ENCODE assay signal across 18 cellular contexts in genomic region chr2:174972924-174973323, GRCh38. TPM values are rescaled to one million over a fixed set of nuclear protein-coding genes. Genes with fewer than 3 reads are reported as not detected.
DNase-seq lines count a peak whose midpoint lies in the region; ATAC-seq and TF ChIP-seq lines count a peak whose summit lies in the region.
"Had no signal": no experiment of that assay in that cellular context is flagged by ENCODE, and none has a peak within 500 bp of the region (broad histone marks: within the 10 kb centered on the region; RNA-seq: fewer than 3 reads in every experiment).

No MANE protein-coding gene starts in this region.

- no peak overlapping the region for H3K27ac ChIP-seq in HEK293 (ENCODE audit: extremely low read depth, low read depth, low read length)
- H3K27ac ChIP-seq in foreskin keratinocyte, result no peak overlapping the region
- no peak overlapping the region for H3K27ac ChIP-seq in gastrocnemius medialis

- H3K9me3 ChIP-seq in HEK293 (ENCODE audit: control insufficient read depth, insufficient read depth, low read depth, low read length) (no peaks in the 10 kb centered on the region), gastrocnemius medialis (no peaks in the 10 kb centered on the region)
- H3K9me3 ChIP-seq: mucosa of descending colon, transverse colon had no signal

- intact Hi-C loops in gastrocnemius medialis (cut with DNase I; ENCODE audit: low total_unique reads), result no loop called here
- intact Hi-C loops in CD14-positive monocyte (cut with micrococcal nuclease), result no loop called here

- no peak for TF ChIP-seq POLR2A in gastrocnemius medialis (IDR thresholded peaks at IDR 0.05)

- H3K27me3 Mint-ChIP-seq in CD14-positive monocyte (ENCODE audit: low read depth in 3 of 3), result peaks cover 2 to 13% (median 5%) of the 10 kb centered on the region in 3 donors

- peak; percentile 51 for ATAC-seq in foreskin keratinocyte
- no peak for ATAC-seq in gastrocnemius medialis
- ATAC-seq in GM21529 (IDR thresholded peaks at IDR 0.05; ENCODE audit: unreplicated experiment), result no peak
- ATAC-seq: GM12878 had no signal

- no peak overlapping the region for H3K4me3 Mint-ChIP-seq in CD14-positive monocyte
- H3K4me3 Mint-ChIP-seq: endodermal cell had no signal

- H3K4me1 Mint-ChIP-seq in CD14-positive monocyte, result no peaks in the 10 kb centered on the region

- H3K27ac Mint-ChIP-seq in CD14-positive monocyte, result no peak overlapping the region
- H3K27ac Mint-ChIP-seq: activated T-helper 2 cell treated with anti-CD3 and anti-CD28 coated beads, Interferon-gamma antibody, Interleukin-2, Interleukin-4, amounts not matched to agents 10 μg/mL and 5 μg/mL and 100 μg/mL, durations not matched to agents 14 hours and 24 hours and 36 hours; endodermal cell had no signal

- peak; percentile 70 for DNase-seq in A172 (ENCODE audit: low spot score)
- peak; percentile 86 for DNase-seq in amniotic epithelial cell (ENCODE audit: low read depth)
- peak; percentile 44 to 72 for DNase-seq in foreskin keratinocyte
- DNase-seq in gastrocnemius medialis, result no peak
- DNase-seq in CD14-positive monocyte (ENCODE audit: low spot score), result no peak
- no peak for DNase-seq in activated CD4-positive, alpha-beta T cell treated with anti-CD3 and anti-CD28 coated beads for 4 hours
- DNase-seq: 8988T; activated CD4-positive, alpha-beta T cell treated with anti-CD3 and anti-CD28 coated beads, Interleukin-2, amount 50 U/mL, for 1 hour; DMS153; endodermal cell; NCI-H2171 treated with DMSO at 0.1 percent for 48 hours; stimulated activated CD8-positive, alpha-beta memory T cell treated with anti-CD3 and anti-CD28 coated beads, Interleukin-4, amount 100 ng/mL, for 48 hours had no signal

- CTCF ChIA-PET in HEK293 (lab: Yijun Ruan, JAX), result interaction anchor here (0.5 to 1.9 kb wide), 5 partner anchors 8 to 276 kb away, joined by 3 to 19 read pairs (median 6); no protein-coding TSS in a partner anchor

- POLR2A ChIA-PET in HEK293 (lab: Yijun Ruan, JAX), result interaction anchor here (0.5 kb wide), 1 partner anchor 25 kb away, joined by 3 read pairs; no protein-coding TSS in a partner anchor

- H3K27me3 ChIP-seq in foreskin keratinocyte (no peaks in the 10 kb centered on the region), gastrocnemius medialis (no peaks in the 10 kb centered on the region)
- H3K27me3 ChIP-seq: transverse colon had no signal

- H3K4me3 ChIP-seq in HEK293 (ENCODE audit: low read depth, low read length) (no peak overlapping the region), gastrocnemius medialis (no peak overlapping the region)
- H3K4me3 ChIP-seq: GM12878, mucosa of descending colon, transverse colon had no signal

- H3K36me3 ChIP-seq in HEK293 (ENCODE audit: control insufficient read depth in 2 of 2, insufficient read depth in 1 of 2, low read length in 2 of 2), result no peaks in the 10 kb centered on the region
- H3K36me3 ChIP-seq in gastrocnemius medialis, result no peaks in the 10 kb centered on the region
- H3K36me3 ChIP-seq: transverse colon had no signal

- TF ChIP-seq CTCF in HEK293 (tag by site-specific recombination; IDR thresholded peaks at IDR 0.05), result no peak
- no peak for TF ChIP-seq CTCF in foreskin keratinocyte (conservative IDR thresholded peaks at IDR 0.05)
- TF ChIP-seq CTCF in gastrocnemius medialis (IDR thresholded peaks at IDR 0.05 in 4 of 5, conservative IDR thresholded peaks at IDR 0.05 in 1 of 5), result no peak
- no peak for TF ChIP-seq CTCF in CD14-positive monocyte (IDR thresholded peaks at IDR 0.05)

- in situ Hi-C loops in gastrocnemius medialis (cut with MboI; ENCODE audit: low sequenced_read_pairs in 4 of 4), result no loop called here

- H3K4me1 ChIP-seq in HEK293 (ENCODE audit: control insufficient read depth, insufficient read depth, low read length), result peaks cover 9% of the 10 kb centered on the region
- peaks cover 22% of the 10 kb centered on the region for H3K4me1 ChIP-seq in foreskin keratinocyte
- no peaks in the 10 kb centered on the region for H3K4me1 ChIP-seq in gastrocnemius medialis

- H3K36me3 Mint-ChIP-seq in CD14-positive monocyte, result no peaks in the 10 kb centered on the region

- H3K9me3 Mint-ChIP-seq in CD14-positive monocyte, result peaks cover 0 to 2% (median 0%) of the 10 kb centered on the region in 7 donors
- H3K9me3 Mint-ChIP-seq: activated T-helper 2 cell treated with anti-CD3 and anti-CD28 coated beads, Interferon-gamma antibody, Interleukin-2, Interleukin-4, amounts not matched to agents 10 μg/mL and 5 μg/mL and 100 μg/mL, durations not matched to agents 14 hours and 24 hours and 36 hours; endodermal cell had no signal

TF ChIP-seq in HEK293, 187 proteins besides CTCF, POLR2A, EP300 and RAD21:
- TF ChIP-seq SP7 (tag by site-specific recombination; IDR thresholded peaks at IDR 0.05) (no peak), ZBTB17 (tag by site-specific recombination; IDR thresholded peaks at IDR 0.05) (peak; percentile 40; the same call in 1 of the 2 replicates)

RNA-seq across cellular contexts. Expression of gene CHN1, which starts 32.3 kb away (rescaled TPM):
- total RNA-seq in A172 (2014; rRNA removed; shearing (Covaris generic)), result 41.3 and 42.5 TPM in 2 replicates
- total RNA-seq in foreskin keratinocyte (0.42 and 0.75 TPM in 2 replicates), gastrocnemius medialis (1 to 10 TPM in 3 of 4 donors, under 1 TPM in 1; 0.66 to 4.7 (median 2.4) TPM)
- polyA plus RNA-seq in foreskin keratinocyte (0.47 and 0.48 TPM in 2 replicates), CD14-positive monocyte (not detected)

Comparison
In these comparisons a context has a peak if more than half of its experiments do, and no peak if none do; other contexts are left out.
1. DNase-seq: peak in A172 (single experiment), amniotic epithelial cell (single experiment) and foreskin keratinocyte (2 of 2); none in gastrocnemius medialis (0 of 2), CD14-positive monocyte (single experiment) and activated CD4-positive, alpha-beta T cell treated with anti-CD3 and anti-CD28 coated beads for 4 hours (0 of 2).